Comparison of ENCODE assay signal across 8 cellular contexts in the genomic region with DNA sequence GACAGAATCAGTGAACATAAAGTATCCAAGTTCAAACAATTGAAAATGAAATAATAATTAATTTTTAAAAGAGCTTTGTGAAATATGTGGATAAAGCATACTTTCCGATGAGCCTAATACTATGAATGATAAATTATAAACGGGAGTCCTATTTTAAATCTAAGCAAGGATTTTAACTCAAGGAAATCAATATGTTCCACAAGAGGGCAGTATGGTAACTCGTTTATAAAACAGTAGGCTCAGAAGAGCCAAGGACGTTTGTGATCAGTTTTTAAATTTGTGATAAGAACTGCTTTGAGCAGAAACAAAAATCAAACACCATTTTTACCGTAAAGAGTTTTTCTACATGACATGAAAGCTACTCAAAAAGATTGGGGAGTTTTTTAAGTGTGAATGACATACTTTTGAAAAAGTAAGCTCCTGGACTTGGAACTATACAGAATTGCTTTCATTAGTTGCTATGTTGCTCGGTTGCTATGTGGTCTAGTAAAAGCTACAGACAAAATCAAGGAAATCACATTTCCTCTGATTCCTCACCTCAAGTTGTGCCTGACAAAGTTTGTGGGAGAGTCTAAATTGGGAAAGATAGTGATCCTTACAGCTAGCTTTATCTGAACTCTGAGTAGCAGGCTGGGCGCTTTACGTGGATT. TPM values are rescaled to one million over a fixed set of nuclear protein-coding genes. Genes with fewer than 3 reads are reported as not detected.
DNase-seq lines count a peak whose midpoint lies in the region; ATAC-seq, FAIRE-seq and TF ChIP-seq lines count a peak whose summit lies in the region.

No MANE protein-coding gene starts in this region.

- H3K4me1 Mint-ChIP-seq in neural crest cell: peaks cover 10% of the 10 kb centered on the region

- no peaks in the 10 kb centered on the region for H3K36me3 Mint-ChIP-seq in neural crest cell (ENCODE audit: low read depth)

- no peak overlapping the region for H3K27ac Mint-ChIP-seq in neural crest cell (ENCODE audit: unreplicated experiment)

- TF ChIP-seq CTCF in OCI-LY7 (conservative IDR thresholded peaks at IDR 0.05; ENCODE audit: low read length): peak; percentile 88
- TF ChIP-seq CTCF in epithelial cell of proximal tubule (conservative IDR thresholded peaks at IDR 0.05; ENCODE audit: low read depth, low read length): peak; percentile 56
- peak; percentile 76 for TF ChIP-seq CTCF in neural crest cell (conservative IDR thresholded peaks at IDR 0.05)

- DNase-seq in AML-193 (lab: John Stamatoyannopoulos, UW) (peak; percentile 31 to 39), H54 (ENCODE audit: insufficient read length, low spot score) (no peak), OCI-LY7 (ENCODE audit: low spot score) (peak; percentile 74), epithelial cell of proximal tubule (ENCODE audit: low read depth) (peak; percentile 12), neural crest cell (ENCODE audit: low read depth, low spot score) (no peak), left colon (no peak)

- intact Hi-C loops in OCI-LY7 (cut with micrococcal nuclease; ENCODE audit: unreplicated experiment): loop anchor here (1.0 to 2.0 kb wide), 2 partner anchors 161 to 177 kb away; no protein-coding TSS in a partner anchor
- intact Hi-C loops in left colon (cut with DNase I, micrococcal nuclease): no loop called here

- no peak overlapping the region for H3K4me2 ChIP-seq in OCI-LY7 (ENCODE audit: low read length)

- no peaks in the 10 kb centered on the region for H3K36me3 ChIP-seq in OCI-LY7 (ENCODE audit: insufficient read depth, low read length)

- no TSS peak for BruUV-seq in OCI-LY7 (replicated peaks; lab: Mats Ljungman, UMichigan)

- CTCF ChIA-PET in OCI-LY7 (lab: Charles Lee; ENCODE audit: unreplicated experiment): interaction anchor here (0.5 to 1.5 kb wide), 5 partner anchors 10 to 178 kb away, joined by 3 to 10 read pairs (median 3); no protein-coding TSS in a partner anchor

- H3K4me3 Mint-ChIP-seq in neural crest cell: peak overlapping the region; percentile 28

- H3K9me3 Mint-ChIP-seq in neural crest cell: no peaks in the 10 kb centered on the region

- peaks cover 69% of the 10 kb centered on the region for H3K27me3 Mint-ChIP-seq in neural crest cell (ENCODE audit: low read depth)

- no peaks in the 10 kb centered on the region for H4K20me1 ChIP-seq in OCI-LY7 (ENCODE audit: insufficient read depth, low read length)

- POLR2A ChIA-PET in OCI-LY7 (lab: Charles Lee): interaction anchor here (0.6 to 1.4 kb wide), 3 partner anchors 49 to 1637 kb away, joined by 3 to 5 read pairs (median 3); no protein-coding TSS in a partner anchor

- H2AFZ ChIP-seq in OCI-LY7 (ENCODE audit: low read length): no peak overlapping the region

- H3K9me2 ChIP-seq in OCI-LY7 (ENCODE audit: insufficient read depth, low read length): no peaks in the 10 kb centered on the region

- no peaks in the 10 kb centered on the region for H3K4me1 ChIP-seq in OCI-LY7 (ENCODE audit: insufficient read depth, low read length, poor library complexity, severe bottlenecking)

- no peaks in the 10 kb centered on the region for H3K79me2 ChIP-seq in OCI-LY7 (ENCODE audit: insufficient read depth, low read depth, low read length)

- TF ChIP-seq POLR2A in H54 (IDR thresholded peaks at IDR 0.05; ENCODE audit: low read depth, low read length): no peak

- no peak for ATAC-seq in GM18861 (IDR thresholded peaks at IDR 0.05; ENCODE audit: unreplicated experiment)
- no peak for ATAC-seq in left colon
- ATAC-seq in HG03025 (IDR thresholded peaks at IDR 0.05; ENCODE audit: low FRiP score, unreplicated experiment): no peak

- no peak overlapping the region for H3K27ac ChIP-seq in OCI-LY7 (ENCODE audit: low read depth, low read length, poor library complexity, severe bottlenecking)

- no peaks in the 10 kb centered on the region for H3K9me3 ChIP-seq in OCI-LY7 (ENCODE audit: low read length)

- peak; percentile 62 for FAIRE-seq in H54 (lab: Jason Lieb, UNC)

- no peak overlapping the region for H3K4me3 ChIP-seq in OCI-LY7 (ENCODE audit: low read depth, low read length, poor library complexity, severe bottlenecking)
- H3K4me3 ChIP-seq in epithelial cell of proximal tubule (ENCODE audit: low read depth, low read length): no peak overlapping the region

RNA-seq across cellular contexts. Expression of gene TEKT1, which starts 11.8 kb away (rescaled TPM):
- not detected in 2 replicates for total RNA-seq in OCI-LY7 (2014; rRNA removed; shearing (Covaris generic))
- not detected in 2 replicates for total RNA-seq in OCI-LY7 (2022)
- not detected in 2 replicates for total RNA-seq in epithelial cell of proximal tubule
- total RNA-seq in neural crest cell: not detected in 2 replicates
- total RNA-seq in left colon: not detected

Comparison
In these comparisons a context has a peak if more than half of its experiments do, and no peak if none do; other contexts are left out.
1. DNase-seq: peak in AML-193 (2 of 2), OCI-LY7 (single experiment) and epithelial cell of proximal tubule (single experiment); none in H54 (single experiment), neural crest cell (single experiment) and left colon (0 of 2).
2. Peak in every context shown above with its lines, with median percentiles within 50 percentile points of each other: CTCF ChIP-seq.